In genomic region chr13:90400372-90400771, GRCh38 we compare ENCODE assay signal across 29 cellular contexts.
"Had no signal": no experiment of that assay in that cellular context is flagged by ENCODE, and none has a peak within 500 bp of the region (broad histone marks: within the 10 kb centered on the region; RNA-seq: fewer than 3 reads in every experiment).

No MANE protein-coding gene starts in this region.

- H3K36me3 ChIP-seq: neural progenitor cell, ovary, right lobe of liver, sigmoid colon, spleen, suprapubic skin, tibial nerve, upper lobe of left lung, uterus had no signal

- ATAC-seq: naive thymus-derived CD4-positive, alpha-beta T cell; natural killer cell; psoas muscle; right cardiac atrium; right lobe of liver; stimulated activated memory B cell treated with anti-CD40 and anti-IgM and Interleukin-4, amounts not matched to agents 10 μg/mL and 1 μg/mL and 100 μg/mL, for 72 hours; stimulated activated naive CD8-positive, alpha-beta T cell treated with anti-CD3 and anti-CD28 coated beads, Interleukin-15, amount 100 ng/mL, for 72 hours; stimulated activated naive CD8-positive, alpha-beta T cell treated with anti-CD3 and anti-CD28 coated beads, Interleukin-15, Interleukin-2, amounts not matched to agents 100 U/mL and 50 U/mL, for 24 hours had no signal

- H3K4me3 ChIP-seq: neural progenitor cell, ovary, psoas muscle, right lobe of liver, sigmoid colon, smooth muscle cell, spleen, suprapubic skin, testis, tibial nerve, upper lobe of left lung, uterus had no signal

- H2AFZ ChIP-seq: neural progenitor cell, parathyroid adenoma had no signal

- H3K9ac ChIP-seq: neural progenitor cell, parathyroid adenoma had no signal

- H3K79me2 ChIP-seq: parathyroid adenoma had no signal

- H3K9me3 ChIP-seq: ovary, psoas muscle, right lobe of liver, suprapubic skin, upper lobe of left lung, uterus had no signal

- DNase-seq: naive thymus-derived CD4-positive, alpha-beta T cell; natural killer cell; occipital lobe; ovary; posterior cingulate gyrus; psoas muscle; right cardiac atrium; right lobe of liver; sigmoid colon; spleen; stimulated activated CD4-positive, alpha-beta T cell treated with anti-CD3 and anti-CD28 coated beads, Interleukin-12 subunit alpha, Interleukin-12 subunit beta, amount 100 ng/mL, for 4 hours; stimulated activated CD4-positive, alpha-beta T cell treated with anti-CD3 and anti-CD28 coated beads, Interleukin-1b, Interleukin-23, amount 100 ng/mL, for 48 hours; stimulated activated CD4-positive, alpha-beta T cell treated with anti-CD3 and anti-CD28 coated beads, Interleukin-4, amount 100 ng/mL, for 1 hour; stimulated activated CD4-positive, alpha-beta T cell treated with anti-CD3 and anti-CD28 coated beads, Interleukin-4, amount 100 ng/mL, for 4 hours; stimulated activated CD8-positive, alpha-beta memory T cell treated with anti-CD3 and anti-CD28 coated beads, Interleukin-4, amount 100 ng/mL, for 48 hours; stimulated activated naive CD4-positive, alpha-beta T cell; stimulated activated naive CD8-positive, alpha-beta T cell treated with anti-CD3 and anti-CD28 coated beads, Interleukin-15, amount 100 ng/mL, for 72 hours; stimulated activated naive CD8-positive, alpha-beta T cell treated with anti-CD3 and anti-CD28 coated beads, Interleukin-15, Interleukin-2, amounts not matched to agents 100 U/mL and 50 U/mL, for 24 hours; substantia nigra; testis; trophoblast cell; upper lobe of left lung; uterus had no signal

- H3K4me1 ChIP-seq: parathyroid adenoma, psoas muscle, right lobe of liver, sigmoid colon, spleen, suprapubic skin, testis, tibial nerve, upper lobe of left lung, uterus had no signal

- H3K27me3 ChIP-seq: neural progenitor cell, ovary, right lobe of liver, sigmoid colon, spleen, suprapubic skin, testis, tibial nerve, upper lobe of left lung, uterus had no signal

- H3K27ac ChIP-seq: neural progenitor cell, ovary, parathyroid adenoma, psoas muscle, right lobe of liver, sigmoid colon, spleen, suprapubic skin, testis, tibial nerve, upper lobe of left lung, uterus had no signal

- H3K4me2 ChIP-seq: neural progenitor cell, smooth muscle cell had no signal
